In the genomic region with DNA sequence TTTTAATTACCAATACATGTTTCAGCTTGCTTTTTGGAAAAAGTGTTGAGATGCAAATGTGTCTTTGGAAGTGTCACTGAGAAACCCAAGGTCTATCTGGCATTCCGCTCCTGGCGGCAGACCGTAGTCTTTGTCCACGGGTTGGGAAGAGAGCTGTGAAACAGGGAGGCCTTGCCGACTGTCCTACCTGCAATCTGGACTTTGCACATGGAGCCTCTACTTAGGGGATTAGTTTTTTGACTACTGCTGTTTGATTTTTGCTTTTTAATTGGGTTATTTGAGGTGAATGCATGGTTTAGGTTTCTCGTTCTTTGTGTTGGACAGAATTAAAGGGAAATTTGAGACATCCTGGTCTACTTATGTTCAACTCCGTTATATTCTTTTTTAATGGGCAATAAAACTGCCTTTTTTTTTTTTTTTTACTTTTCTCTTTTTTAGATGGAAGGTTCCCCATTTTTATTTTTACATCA, we compare ENCODE assay signal across 1 cellular context.
A peak's percentile ranks its signal among the peaks of the same experiment; 100 is the strongest.
TF ChIP-seq lines count a peak whose summit lies in the region.

No MANE protein-coding gene starts in this region.

TF ChIP-seq in HepG2, 621 proteins besides CTCF, POLR2A, EP300 and RAD21 (continues in another document):
- TF ChIP-seq ZNF777 (CRISPR knock-in tag; IDR thresholded peaks at IDR 0.05) (no peak), ZNF841 (CRISPR knock-in tag; IDR thresholded peaks at IDR 0.05; ENCODE audit: borderline replicate concordance) (no peak), YEATS2 (CRISPR knock-in tag; IDR thresholded peaks at IDR 0.05; ENCODE audit: borderline replicate concordance) (no peak), TP53 (CRISPR knock-in tag; conservative IDR thresholded peaks at IDR 0.05) (no peak), RNF2 (conservative IDR thresholded peaks at IDR 0.05; ENCODE audit: low read depth) (no peak), THRA (CRISPR knock-in tag; IDR thresholded peaks at IDR 0.05; ENCODE audit: borderline replicate concordance) (peak; percentile 97), FOXA3 (CRISPR knock-in tag; IDR thresholded peaks at IDR 0.05) (peak; percentile 37), ZNF768 (CRISPR knock-in tag; IDR thresholded peaks at IDR 0.05) (no peak), SSRP1 (CRISPR knock-in tag; IDR thresholded peaks at IDR 0.05) (no peak), ZNF281 (CRISPR knock-in tag; IDR thresholded peaks at IDR 0.05; ENCODE audit: borderline replicate concordance) (peak; percentile 34; the same call in 1 of the 2 replicates), ZFP1 (CRISPR knock-in tag; IDR thresholded peaks at IDR 0.05) (peak; percentile 55; the same call in 1 of the 2 replicates), AHR (CRISPR knock-in tag; IDR thresholded peaks at IDR 0.05) (no peak), ZNF235 (CRISPR knock-in tag; IDR thresholded peaks at IDR 0.05; ENCODE audit: borderline replicate concordance) (no peak), RXRA (CRISPR knock-in tag; IDR thresholded peaks at IDR 0.05) (peak; percentile 59; the same call in 1 of the 2 replicates), ZNF724P (CRISPR knock-in tag; IDR thresholded peaks at IDR 0.05; ENCODE audit: borderline replicate concordance) (no peak), ZNF12 (CRISPR knock-in tag; IDR thresholded peaks at IDR 0.05) (peak; percentile 73; the same call in 1 of the 2 replicates), ZNF329 (CRISPR knock-in tag; IDR thresholded peaks at IDR 0.05; ENCODE audit: low read depth) (no peak), ZNF292 (CRISPR knock-in tag; IDR thresholded peaks at IDR 0.05; ENCODE audit: borderline replicate concordance, low read depth) (peak; percentile 83; the same call in 1 of the 2 replicates), KDM2A (CRISPR knock-in tag; IDR thresholded peaks at IDR 0.05; ENCODE audit: borderline replicate concordance, low read depth) (peak; percentile 55; the same call in 1 of the 2 replicates), ZNF451 (CRISPR knock-in tag; IDR thresholded peaks at IDR 0.05) (no peak), ARNT2 (CRISPR knock-in tag; IDR thresholded peaks at IDR 0.05; ENCODE audit: low read depth) (no peak), DNMT3B (CRISPR knock-in tag; conservative IDR thresholded peaks at IDR 0.05) (no peak), ATF1 (CRISPR knock-in tag; IDR thresholded peaks at IDR 0.05) (peak; percentile 45; the same call in 1 of the 2 replicates), ZNF614 (CRISPR knock-in tag; IDR thresholded peaks at IDR 0.05; ENCODE audit: borderline replicate concordance) (peak; percentile 31; the same call in 1 of the 2 replicates), KMT2B (CRISPR knock-in tag; IDR thresholded peaks at IDR 0.05) (peak; percentile 26; the same call in 1 of the 2 replicates), ELF4 (CRISPR knock-in tag; IDR thresholded peaks at IDR 0.05; ENCODE audit: borderline replicate concordance) (no peak), TBX2 (CRISPR knock-in tag; IDR thresholded peaks at IDR 0.05; ENCODE audit: borderline replicate concordance) (peak; percentile 58; the same call in 1 of the 2 replicates), HOXA9 (CRISPR knock-in tag; IDR thresholded peaks at IDR 0.05; ENCODE audit: borderline replicate concordance) (no peak), ZSCAN12 (CRISPR knock-in tag; IDR thresholded peaks at IDR 0.05) (no peak), TOE1 (CRISPR knock-in tag; IDR thresholded peaks at IDR 0.05) (no peak), PAXIP1 (CRISPR knock-in tag; conservative IDR thresholded peaks at IDR 0.05) (peak; percentile 77), DDIT3 (CRISPR knock-in tag; IDR thresholded peaks at IDR 0.05) (no peak), CEBPB (IDR thresholded peaks at IDR 0.05; ENCODE audit: borderline replicate concordance, low read depth, low read length) (peak; percentile 61; the same call in 1 of the 2 replicates), IRX3 (CRISPR knock-in tag; IDR thresholded peaks at IDR 0.05; ENCODE audit: borderline replicate concordance, low read depth) (no peak), CEBPG (CRISPR knock-in tag; IDR thresholded peaks at IDR 0.05) (peak; percentile 67), ZNF549 (CRISPR knock-in tag; IDR thresholded peaks at IDR 0.05) (no peak), PHF21A (CRISPR knock-in tag; IDR thresholded peaks at IDR 0.05) (peak; percentile 34; the same call in 1 of the 2 replicates), ZNF720 (CRISPR knock-in tag; IDR thresholded peaks at IDR 0.05) (no peak), FOXP1 (IDR thresholded peaks at IDR 0.05) (no peak), FOXP1 (CRISPR knock-in tag; IDR thresholded peaks at IDR 0.05) (no peak), ZNF710 (CRISPR knock-in tag; IDR thresholded peaks at IDR 0.05; ENCODE audit: borderline replicate concordance) (peak; percentile 39; the same call in 1 of the 2 replicates), MBNL3 (CRISPR knock-in tag; conservative IDR thresholded peaks at IDR 0.05) (no peak)
- TF ChIP-seq, protein P1, sequence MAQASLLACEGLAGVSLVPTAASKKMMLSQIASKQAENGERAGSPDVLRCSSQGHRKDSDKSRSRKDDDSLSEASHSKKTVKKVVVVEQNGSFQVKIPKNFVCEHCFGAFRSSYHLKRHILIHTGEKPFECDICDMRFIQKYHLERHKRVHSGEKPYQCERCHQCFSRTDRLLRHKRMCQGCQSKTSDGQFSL (CRISPR knock-in tag; IDR thresholded peaks at IDR 0.05), result no peak
- TF ChIP-seq, protein P2, sequence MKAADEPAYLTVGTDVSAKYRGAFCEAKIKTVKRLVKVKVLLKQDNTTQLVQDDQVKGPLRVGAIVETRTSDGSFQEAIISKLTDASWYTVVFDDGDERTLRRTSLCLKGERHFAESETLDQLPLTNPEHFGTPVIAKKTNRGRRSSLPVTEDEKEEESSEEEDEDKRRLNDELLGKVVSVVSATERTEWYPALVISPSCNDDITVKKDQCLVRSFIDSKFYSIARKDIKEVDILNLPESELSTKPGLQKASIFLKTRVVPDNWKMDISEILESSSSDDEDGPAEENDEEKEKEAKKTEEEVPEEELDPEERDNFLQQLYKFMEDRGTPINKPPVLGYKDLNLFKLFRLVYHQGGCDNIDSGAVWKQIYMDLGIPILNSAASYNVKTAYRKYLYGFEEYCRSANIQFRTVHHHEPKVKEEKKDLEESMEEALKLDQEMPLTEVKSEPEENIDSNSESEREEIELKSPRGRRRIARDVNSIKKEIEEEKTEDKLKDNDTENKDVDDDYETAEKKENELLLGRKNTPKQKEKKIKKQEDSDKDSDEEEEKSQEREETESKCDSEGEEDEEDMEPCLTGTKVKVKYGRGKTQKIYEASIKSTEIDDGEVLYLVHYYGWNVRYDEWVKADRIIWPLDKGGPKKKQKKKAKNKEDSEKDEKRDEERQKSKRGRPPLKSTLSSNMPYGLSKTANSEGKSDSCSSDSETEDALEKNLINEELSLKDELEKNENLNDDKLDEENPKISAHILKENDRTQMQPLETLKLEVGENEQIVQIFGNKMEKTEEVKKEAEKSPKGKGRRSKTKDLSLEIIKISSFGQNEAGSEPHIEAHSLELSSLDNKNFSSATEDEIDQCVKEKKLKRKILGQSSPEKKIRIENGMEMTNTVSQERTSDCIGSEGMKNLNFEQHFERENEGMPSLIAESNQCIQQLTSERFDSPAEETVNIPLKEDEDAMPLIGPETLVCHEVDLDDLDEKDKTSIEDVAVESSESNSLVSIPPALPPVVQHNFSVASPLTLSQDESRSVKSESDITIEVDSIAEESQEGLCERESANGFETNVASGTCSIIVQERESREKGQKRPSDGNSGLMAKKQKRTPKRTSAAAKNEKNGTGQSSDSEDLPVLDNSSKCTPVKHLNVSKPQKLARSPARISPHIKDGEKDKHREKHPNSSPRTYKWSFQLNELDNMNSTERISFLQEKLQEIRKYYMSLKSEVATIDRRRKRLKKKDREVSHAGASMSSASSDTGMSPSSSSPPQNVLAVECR (CRISPR knock-in tag; IDR thresholded peaks at IDR 0.05; ENCODE audit: borderline replicate concordance), result peak; percentile 42; the same call in 1 of the 2 replicates
- TF ChIP-seq, protein P3, sequence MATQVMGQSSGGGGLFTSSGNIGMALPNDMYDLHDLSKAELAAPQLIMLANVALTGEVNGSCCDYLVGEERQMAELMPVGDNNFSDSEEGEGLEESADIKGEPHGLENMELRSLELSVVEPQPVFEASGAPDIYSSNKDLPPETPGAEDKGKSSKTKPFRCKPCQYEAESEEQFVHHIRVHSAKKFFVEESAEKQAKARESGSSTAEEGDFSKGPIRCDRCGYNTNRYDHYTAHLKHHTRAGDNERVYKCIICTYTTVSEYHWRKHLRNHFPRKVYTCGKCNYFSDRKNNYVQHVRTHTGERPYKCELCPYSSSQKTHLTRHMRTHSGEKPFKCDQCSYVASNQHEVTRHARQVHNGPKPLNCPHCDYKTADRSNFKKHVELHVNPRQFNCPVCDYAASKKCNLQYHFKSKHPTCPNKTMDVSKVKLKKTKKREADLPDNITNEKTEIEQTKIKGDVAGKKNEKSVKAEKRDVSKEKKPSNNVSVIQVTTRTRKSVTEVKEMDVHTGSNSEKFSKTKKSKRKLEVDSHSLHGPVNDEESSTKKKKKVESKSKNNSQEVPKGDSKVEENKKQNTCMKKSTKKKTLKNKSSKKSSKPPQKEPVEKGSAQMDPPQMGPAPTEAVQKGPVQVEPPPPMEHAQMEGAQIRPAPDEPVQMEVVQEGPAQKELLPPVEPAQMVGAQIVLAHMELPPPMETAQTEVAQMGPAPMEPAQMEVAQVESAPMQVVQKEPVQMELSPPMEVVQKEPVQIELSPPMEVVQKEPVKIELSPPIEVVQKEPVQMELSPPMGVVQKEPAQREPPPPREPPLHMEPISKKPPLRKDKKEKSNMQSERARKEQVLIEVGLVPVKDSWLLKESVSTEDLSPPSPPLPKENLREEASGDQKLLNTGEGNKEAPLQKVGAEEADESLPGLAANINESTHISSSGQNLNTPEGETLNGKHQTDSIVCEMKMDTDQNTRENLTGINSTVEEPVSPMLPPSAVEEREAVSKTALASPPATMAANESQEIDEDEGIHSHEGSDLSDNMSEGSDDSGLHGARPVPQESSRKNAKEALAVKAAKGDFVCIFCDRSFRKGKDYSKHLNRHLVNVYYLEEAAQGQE (IDR thresholded peaks at IDR 0.05; ENCODE audit: borderline replicate concordance in 1 of 2, low read depth in 1 of 2, low read length in 2 of 2), result no peak
